ENCODE assay signal across 1 cellular context in genomic region chr19:54115071-54116063, GRCh38.
TF ChIP-seq lines count a peak whose summit lies in the region.

Gene PRPF31, plus strand, starts transcription at chr19:54115754. Its CDS starts 2,525 bp downstream, at chr19:54118279.
Gene TFPT, minus strand, starts transcription at chr19:54115657. Its CDS starts 388 bp downstream, at chr19:54115269.

TF ChIP-seq in HepG2, 621 proteins besides CTCF, POLR2A, EP300 and RAD21 (continued from another document and continues in another):
- TF ChIP-seq RERE (CRISPR knock-in tag; IDR thresholded peaks at IDR 0.05; ENCODE audit: low read depth) (no peak), ZSCAN31 (CRISPR knock-in tag; IDR thresholded peaks at IDR 0.05; ENCODE audit: low read depth) (no peak), GATAD1 (CRISPR knock-in tag; IDR thresholded peaks at IDR 0.05) (peak; percentile 100), HMG20A (CRISPR knock-in tag; IDR thresholded peaks at IDR 0.05; ENCODE audit: borderline replicate concordance) (no peak), ETV6 (CRISPR knock-in tag; conservative IDR thresholded peaks at IDR 0.05) (no peak; the same call in 1 of the 2 replicates), MYC (CRISPR knock-in tag; IDR thresholded peaks at IDR 0.05; ENCODE audit: borderline replicate concordance) (peak; percentile 89), HMG20B (CRISPR knock-in tag; conservative IDR thresholded peaks at IDR 0.05) (0 out of 2 replicates have a peak, but pooled peaks have one; percentile 12), ZNF253 (CRISPR knock-in tag; IDR thresholded peaks at IDR 0.05; ENCODE audit: borderline replicate concordance) (0 out of 2 replicates have a peak, but pooled peaks have one; percentile 23), ZNF232 (CRISPR knock-in tag; IDR thresholded peaks at IDR 0.05; ENCODE audit: borderline replicate concordance) (no peak), ZNF614 (CRISPR knock-in tag; IDR thresholded peaks at IDR 0.05; ENCODE audit: borderline replicate concordance) (peak; percentile 82; the same call in 1 of the 2 replicates), SNAI1 (CRISPR knock-in tag; IDR thresholded peaks at IDR 0.05; ENCODE audit: borderline replicate concordance) (no peak), CEBPB (IDR thresholded peaks at IDR 0.05; ENCODE audit: borderline replicate concordance, low read depth, low read length) (no peak), ZNF543 (CRISPR knock-in tag; IDR thresholded peaks at IDR 0.05) (peak; percentile 94), FOXA1 (IDR thresholded peaks at IDR 0.05) (no peak), FOXA1 (CRISPR knock-in tag; IDR thresholded peaks at IDR 0.05) (0 out of 2 replicates have a peak, but pooled peaks have one; percentile 21), FOXP1 (IDR thresholded peaks at IDR 0.05) (no peak), FOXP1 (CRISPR knock-in tag; IDR thresholded peaks at IDR 0.05) (no peak; the same call in 1 of the 2 replicates), ATF7 (IDR thresholded peaks at IDR 0.05) (no peak), ATF7 (CRISPR knock-in tag; IDR thresholded peaks at IDR 0.05) (peak; percentile 60), SP2 (CRISPR knock-in tag; IDR thresholded peaks at IDR 0.05) (peak; percentile 75), NFRKB (IDR thresholded peaks at IDR 0.05) (no peak), SNAPC2 (CRISPR knock-in tag; IDR thresholded peaks at IDR 0.05) (no peak), ZNF569 (CRISPR knock-in tag; IDR thresholded peaks at IDR 0.05; ENCODE audit: borderline replicate concordance) (no peak), IKZF4 (CRISPR knock-in tag; IDR thresholded peaks at IDR 0.05; ENCODE audit: borderline replicate concordance, low read depth, not compliant biosample characterization) (peak; percentile 26), CC2D1A (CRISPR knock-in tag; IDR thresholded peaks at IDR 0.05) (no peak), LRRFIP1 (CRISPR knock-in tag; conservative IDR thresholded peaks at IDR 0.05) (no peak), ZNF329 (CRISPR knock-in tag; IDR thresholded peaks at IDR 0.05; ENCODE audit: low read depth) (no peak), DNMT3B (CRISPR knock-in tag; conservative IDR thresholded peaks at IDR 0.05) (no peak; the same call in 1 of the 2 replicates), RXRA (CRISPR knock-in tag; IDR thresholded peaks at IDR 0.05) (peak; percentile 62; the same call in 1 of the 2 replicates), HNRNPH1 (optimal IDR thresholded peaks at IDR 0.05; ENCODE audit: low read depth, low read length) (no peak), NCOA2 (CRISPR knock-in tag; IDR thresholded peaks at IDR 0.05) (peak; percentile 37; the same call in 1 of the 2 replicates), ZBTB4 (CRISPR knock-in tag; IDR thresholded peaks at IDR 0.05; ENCODE audit: borderline replicate concordance) (no peak), NR2F6 (IDR thresholded peaks at IDR 0.05) (no peak; the same call in 1 of the 2 replicates), NR2F6 (CRISPR knock-in tag; IDR thresholded peaks at IDR 0.05) (peak; percentile 43; the same call in 1 of the 2 replicates), ZNF501 (CRISPR knock-in tag; IDR thresholded peaks at IDR 0.05) (peak; percentile 99), CENPBD1 (CRISPR knock-in tag; IDR thresholded peaks at IDR 0.05; ENCODE audit: borderline replicate concordance, low read depth) (no peak), ZNF720 (CRISPR knock-in tag; IDR thresholded peaks at IDR 0.05) (peak; percentile 91; the same call in 1 of the 2 replicates), ZNF224 (CRISPR knock-in tag; IDR thresholded peaks at IDR 0.05) (0 out of 2 replicates have a peak, but pooled peaks have one; percentile 82), E2F5 (CRISPR knock-in tag; conservative IDR thresholded peaks at IDR 0.05) (0 out of 2 replicates have a peak, but pooled peaks have one; percentile 49), ZSCAN5A (CRISPR knock-in tag; IDR thresholded peaks at IDR 0.05; ENCODE audit: borderline replicate concordance) (no peak), IRX3 (CRISPR knock-in tag; IDR thresholded peaks at IDR 0.05; ENCODE audit: borderline replicate concordance, low read depth) (no peak), DZIP1 (CRISPR knock-in tag; IDR thresholded peaks at IDR 0.05) (peak; percentile 73; the same call in 1 of the 2 replicates), REPIN1 (CRISPR knock-in tag; IDR thresholded peaks at IDR 0.05; ENCODE audit: borderline replicate concordance, low read depth) (peak; percentile 68; the same call in 1 of the 2 replicates), ZNF652 (CRISPR knock-in tag; IDR thresholded peaks at IDR 0.05; ENCODE audit: borderline replicate concordance, low read depth) (no peak; the same call in 1 of the 2 replicates), ZSCAN9 (CRISPR knock-in tag; IDR thresholded peaks at IDR 0.05; ENCODE audit: borderline replicate concordance) (peak; percentile 40; the same call in 1 of the 2 replicates), ZNF580 (CRISPR knock-in tag; IDR thresholded peaks at IDR 0.05; ENCODE audit: borderline replicate concordance, low read depth) (peak; percentile 91; the same call in 1 of the 2 replicates), KDM3A (CRISPR knock-in tag; IDR thresholded peaks at IDR 0.05; ENCODE audit: low read depth) (peak; percentile 85), TCF7 (IDR thresholded peaks at IDR 0.05; ENCODE audit: low read depth) (no peak), RNF2 (conservative IDR thresholded peaks at IDR 0.05; ENCODE audit: low read depth) (peak; percentile 80), ELF3 (CRISPR knock-in tag; IDR thresholded peaks at IDR 0.05) (peak; percentile 81), ZSCAN25 (CRISPR knock-in tag; IDR thresholded peaks at IDR 0.05) (peak; percentile 88), NR2C2 (CRISPR knock-in tag; IDR thresholded peaks at IDR 0.05; ENCODE audit: borderline replicate concordance) (peak; percentile 89), FIP1L1 (IDR thresholded peaks at IDR 0.05; ENCODE audit: borderline replicate concordance, insufficient read depth, low read depth, low read length) (peak; percentile 66; the same call in 1 of the 2 replicates)
